Comparison of ENCODE assay signal across 25 cellular contexts in the genomic region with DNA sequence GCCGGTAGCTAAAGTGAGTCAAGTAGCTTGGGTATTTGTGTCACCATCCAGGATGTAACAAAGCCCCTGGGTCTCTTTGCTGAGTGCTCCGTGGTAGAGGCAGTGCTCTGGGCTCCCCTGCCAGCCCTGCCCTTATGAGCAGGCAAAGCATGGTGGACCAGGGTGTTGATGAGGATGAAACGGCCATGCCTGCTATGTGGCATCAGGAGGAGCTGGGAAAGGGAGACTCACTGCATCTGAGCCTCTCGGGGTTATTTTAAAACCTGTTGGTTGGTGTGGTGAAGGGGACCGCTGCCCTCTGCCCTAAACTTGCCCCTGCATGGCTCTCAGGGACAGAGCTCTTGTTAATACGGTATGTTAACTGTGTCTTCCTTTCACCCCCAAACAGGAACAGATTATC.
DNase-seq lines count a peak whose midpoint lies in the region; ATAC-seq and TF ChIP-seq lines count a peak whose summit lies in the region.
"Had no signal": no experiment of that assay in that cellular context is flagged by ENCODE, and none has a peak within 500 bp of the region (broad histone marks: within the 10 kb centered on the region; RNA-seq: fewer than 3 reads in every experiment).

No MANE protein-coding gene starts in this region.

- no peak overlapping the region for H3K18ac ChIP-seq in trophoblast cell (ENCODE audit: low read length)

- H3K27me3 Mint-ChIP-seq in activated T-cell treated with anti-CD3 and anti-CD28 coated beads, Interleukin-2, amount 50 U/mL, for 72 hours (ENCODE audit: low read depth), result no peaks in the 10 kb centered on the region
- H3K27me3 Mint-ChIP-seq in activated T-cell treated with anti-CD3 and anti-CD28 coated beads, Interleukin-2, amount 50 U/mL, for 4 hours (ENCODE audit: low read depth), result no peaks in the 10 kb centered on the region
- peaks cover 5 to 15% (median 12%) of the 10 kb centered on the region in 3 donors for H3K27me3 Mint-ChIP-seq in immature natural killer cell (ENCODE audit: low read depth in 3 of 3)
- H3K27me3 Mint-ChIP-seq: activated CD4-positive, alpha-beta T cell treated with anti-CD3 and anti-CD28 coated beads, Interleukin-2, amount 10 ng/mL, durations not matched to agents 24 days and 14 days had no signal

- H4K91ac ChIP-seq in trophoblast cell (ENCODE audit: low read depth, low read length), result no peak overlapping the region

- CTCF ChIA-PET in RWPE1 (lab: Yijun Ruan, JAX), result no interaction called here

- no peak overlapping the region for H2AK5ac ChIP-seq in trophoblast cell (ENCODE audit: low read length)

- no peak overlapping the region for H4K12ac ChIP-seq in trophoblast cell (ENCODE audit: low read depth, low read length)

- no peaks in the 10 kb centered on the region for H3K79me2 ChIP-seq in trophoblast cell (ENCODE audit: control insufficient read depth, insufficient read depth, low read length, poor library complexity)

- H3K36me3 ChIP-seq in trophoblast cell (ENCODE audit: control insufficient read depth in 1 of 2, insufficient read depth in 2 of 2, low read length in 2 of 2), result peaks cover 44 to 59% of the 10 kb centered on the region in 2 experiments

- no peak overlapping the region for H3K9ac ChIP-seq in trophoblast cell (ENCODE audit: low read length)

- no peak overlapping the region for H2BK12ac ChIP-seq in trophoblast cell (ENCODE audit: low read length)

- H3K4me3 Mint-ChIP-seq in activated T-cell treated with anti-CD3 and anti-CD28 coated beads, Interleukin-2, amount 50 U/mL, for 72 hours, result no peak overlapping the region
- H3K4me3 Mint-ChIP-seq in activated T-cell treated with anti-CD3 and anti-CD28 coated beads, Interleukin-2, amount 50 U/mL, for 4 hours, result no peak overlapping the region
- H3K4me3 Mint-ChIP-seq in immature natural killer cell, result peak overlapping the region in 1 of 5 donors; percentile 42
- no peak overlapping the region for H3K4me3 Mint-ChIP-seq in stimulated activated effector memory CD8-positive, alpha-beta T cell treated with anti-CD3 and anti-CD28 coated beads, Interleukin-12 subunit alpha, Interleukin-12 subunit beta, amount 100 ng/mL, for 72 hours
- H3K4me3 Mint-ChIP-seq: activated CD4-positive, alpha-beta T cell treated with anti-CD3 and anti-CD28 coated beads, Interleukin-2, amount 10 ng/mL, durations not matched to agents 24 days and 14 days; neural crest cell had no signal

- POLR2A ChIA-PET in RWPE1 (lab: Yijun Ruan, JAX; ENCODE audit: low non-redundant PET), result no interaction called here

- no peaks in the 10 kb centered on the region for H3K27me3 ChIP-seq in trophoblast cell (ENCODE audit: insufficient read depth, low read length)
- H3K27me3 ChIP-seq: cardiac muscle cell had no signal

- TF ChIP-seq CTCF in RWPE1 (conservative IDR thresholded peaks at IDR 0.05; ENCODE audit: low read depth), result no peak

- peak overlapping the region; percentile 87 for H3K27ac Mint-ChIP-seq in activated T-cell treated with anti-CD3 and anti-CD28 coated beads, Interleukin-2, amount 50 U/mL, for 72 hours
- peak overlapping the region in 5 of 6 donors; percentile 53 to 76 (median 59) for H3K27ac Mint-ChIP-seq in immature natural killer cell
- peak overlapping the region; percentile 64 for H3K27ac Mint-ChIP-seq in stimulated activated effector memory CD8-positive, alpha-beta T cell treated with anti-CD3 and anti-CD28 coated beads, Interleukin-12 subunit alpha, Interleukin-12 subunit beta, amount 100 ng/mL, for 72 hours

- H3K9me3 ChIP-seq in trophoblast cell (ENCODE audit: insufficient read depth, low read depth, low read length), result no peaks in the 10 kb centered on the region
- H3K9me3 ChIP-seq: prostate gland had no signal

- no peak for DNase-seq in activated T-cell treated with anti-CD3 and anti-CD28 coated beads, Interleukin-2, amount 50 U/mL, for 72 hours
- no peak for DNase-seq in activated T-cell treated with anti-CD3 and anti-CD28 coated beads, Interleukin-2, amount 50 U/mL, for 4 hours
- DNase-seq in RWPE1 (ENCODE audit: low spot score), result no peak
- DNase-seq in immature natural killer cell, result no peak
- DNase-seq in stimulated activated effector memory CD8-positive, alpha-beta T cell treated with anti-CD3 and anti-CD28 coated beads, Interleukin-12 subunit alpha, Interleukin-12 subunit beta, amount 100 ng/mL, for 72 hours (ENCODE audit: low spot score in 2 of 2), result no peak
- DNase-seq in trophoblast cell, result no peak
- no peak for DNase-seq in nucleus accumbens (lab: John Stamatoyannopoulos, UW)
- DNase-seq: ACHN; activated CD4-positive, alpha-beta T cell treated with anti-CD3 and anti-CD28 coated beads, Interleukin-2, amount 10 ng/mL, durations not matched to agents 24 days and 14 days; activated CD8-positive, alpha-beta memory T cell treated with anti-CD3 and anti-CD28 coated beads, Interleukin-2, amount 50 U/mL, for 4 hours; C1 segment of cervical spinal cord; dermis blood vessel endothelial cell; EL; islet precursor cell; Karpas-422; NCI-H146; NCI-H2171; NK-92 treated with Interleukin-12 subunit alpha and Interleukin-12 subunit beta, amount 100 ng/mL, for 24 hours; PC-9; SIG-M5; substantia nigra had no signal

- H3K27ac ChIP-seq in RWPE1 (peak overlapping the region; percentile 21; the same call in 1 of the 2 replicates), trophoblast cell (ENCODE audit: low read depth, low read length) (no peak overlapping the region)
- H3K27ac ChIP-seq: cardiac muscle cell, PC-9, prostate gland had no signal

- H3K23ac ChIP-seq in trophoblast cell (ENCODE audit: low read length), result no peak overlapping the region

- H3K4ac ChIP-seq in trophoblast cell (ENCODE audit: low read depth, low read length), result no peak overlapping the region

- H3K4me3 ChIP-seq in trophoblast cell (ENCODE audit: low read depth, low read length), result no peak overlapping the region
- H3K4me3 ChIP-seq: cardiac muscle cell, PC-9, prostate gland had no signal

- peaks cover 14% of the 10 kb centered on the region for H3K4me1 Mint-ChIP-seq in activated T-cell treated with anti-CD3 and anti-CD28 coated beads, Interleukin-2, amount 50 U/mL, for 72 hours (ENCODE audit: low read depth)
- H3K4me1 Mint-ChIP-seq in activated T-cell treated with anti-CD3 and anti-CD28 coated beads, Interleukin-2, amount 50 U/mL, for 4 hours (ENCODE audit: low read depth), result peaks cover 3% of the 10 kb centered on the region
- H3K4me1 Mint-ChIP-seq in immature natural killer cell, result peaks cover 49 to 71% of the 10 kb centered on the region in 2 donors
- peaks cover 21% of the 10 kb centered on the region for H3K4me1 Mint-ChIP-seq in stimulated activated effector memory CD8-positive, alpha-beta T cell treated with anti-CD3 and anti-CD28 coated beads, Interleukin-12 subunit alpha, Interleukin-12 subunit beta, amount 100 ng/mL, for 72 hours
- H3K4me1 Mint-ChIP-seq: neural crest cell had no signal

- H4K8ac ChIP-seq in trophoblast cell (ENCODE audit: low read depth, low read length), result no peak overlapping the region

- H3K36me3 Mint-ChIP-seq in activated T-cell treated with anti-CD3 and anti-CD28 coated beads, Interleukin-2, amount 50 U/mL, for 72 hours (ENCODE audit: insufficient read depth in 2 of 2), result peaks cover 10 to 37% of the 10 kb centered on the region in 2 donors
- H3K36me3 Mint-ChIP-seq in activated T-cell treated with anti-CD3 and anti-CD28 coated beads, Interleukin-2, amount 50 U/mL, for 4 hours (ENCODE audit: insufficient read depth), result peaks cover 55% of the 10 kb centered on the region
- H3K36me3 Mint-ChIP-seq in immature natural killer cell, result peaks cover 14 to 60% (median 21%) of the 10 kb centered on the region in 3 donors
- peaks cover 98% of the 10 kb centered on the region for H3K36me3 Mint-ChIP-seq in stimulated activated effector memory CD8-positive, alpha-beta T cell treated with anti-CD3 and anti-CD28 coated beads, Interleukin-12 subunit alpha, Interleukin-12 subunit beta, amount 100 ng/mL, for 72 hours

- no peak overlapping the region for H3K4me2 ChIP-seq in trophoblast cell (ENCODE audit: low read length)
- H3K4me2 ChIP-seq: PC-9 had no signal

- no peak overlapping the region for H2BK120ac ChIP-seq in trophoblast cell (ENCODE audit: insufficient read depth, low read length, poor library complexity)

- no peaks in the 10 kb centered on the region for H3K9me3 Mint-ChIP-seq in activated T-cell treated with anti-CD3 and anti-CD28 coated beads, Interleukin-2, amount 50 U/mL, for 72 hours
- no peaks in the 10 kb centered on the region for H3K9me3 Mint-ChIP-seq in activated T-cell treated with anti-CD3 and anti-CD28 coated beads, Interleukin-2, amount 50 U/mL, for 4 hours
- H3K9me3 Mint-ChIP-seq in immature natural killer cell, result no peaks in the 10 kb centered on the region
- no peaks in the 10 kb centered on the region for H3K9me3 Mint-ChIP-seq in stimulated activated effector memory CD8-positive, alpha-beta T cell treated with anti-CD3 and anti-CD28 coated beads, Interleukin-12 subunit alpha, Interleukin-12 subunit beta, amount 100 ng/mL, for 72 hours
- H3K9me3 Mint-ChIP-seq: activated CD4-positive, alpha-beta T cell treated with anti-CD3 and anti-CD28 coated beads, Interleukin-2, amount 10 ng/mL, durations not matched to agents 24 days and 14 days; neural crest cell had no signal

- H3K4me1 ChIP-seq in trophoblast cell (ENCODE audit: control insufficient read depth in 1 of 2, insufficient read depth in 2 of 2, low read length in 2 of 2), result peaks cover 10 to 12% of the 10 kb centered on the region in 2 experiments
- H3K4me1 ChIP-seq: prostate gland had no signal

- no CpG with 5 or more reads among the region's 6 CpGs for WGBS in trophoblast cell (ENCODE audit: extremely low coverage, insufficient coverage, insufficient read length)

- H2AFZ ChIP-seq in trophoblast cell (ENCODE audit: insufficient read depth, low read length, poor library complexity), result no peak overlapping the region
- H2AFZ ChIP-seq: PC-9 had no signal

- no peak for ATAC-seq in activated T-cell treated with anti-CD3 and anti-CD28 coated beads, Interleukin-2, amount 50 U/mL, for 72 hours (replicated peaks in 1 of 2)
- ATAC-seq in activated T-cell treated with anti-CD3 and anti-CD28 coated beads, Interleukin-2, amount 50 U/mL, for 4 hours, result no peak
- ATAC-seq in stimulated activated effector memory CD8-positive, alpha-beta T cell treated with anti-CD3 and anti-CD28 coated beads, Interleukin-12 subunit alpha, Interleukin-12 subunit beta, amount 100 ng/mL, for 72 hours, result no peak
- ATAC-seq in HG02885 (IDR thresholded peaks at IDR 0.05; ENCODE audit: poor library complexity, unreplicated experiment), result no peak

- H3K79me1 ChIP-seq in trophoblast cell (ENCODE audit: low read length), result no peaks in the 10 kb centered on the region

- H2BK5ac ChIP-seq in trophoblast cell (ENCODE audit: low read depth, low read length, poor library complexity), result no peak overlapping the region

- no peak overlapping the region for H3K14ac ChIP-seq in trophoblast cell (ENCODE audit: low read length)
